In the genomic region with DNA sequence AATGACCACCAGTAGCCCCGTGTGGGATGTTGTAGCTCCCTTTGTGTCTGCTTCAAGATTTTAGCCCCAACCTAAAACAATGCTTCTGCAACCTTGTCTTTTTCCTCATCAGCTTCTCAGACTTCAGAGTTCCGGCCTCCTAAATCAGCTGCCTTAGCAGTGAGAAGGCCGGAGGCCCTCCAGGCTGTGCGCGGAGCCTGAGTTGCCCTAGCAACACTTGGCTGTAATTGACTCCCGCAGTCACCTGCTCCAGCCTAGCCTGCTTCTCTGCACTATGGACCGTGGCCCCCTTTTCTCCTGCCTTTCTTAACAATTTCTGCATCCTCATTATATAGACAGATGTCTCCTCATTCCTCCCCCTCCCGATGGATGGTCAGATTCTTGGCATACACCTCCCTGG, we compare ENCODE assay signal across 20 cellular contexts. TPM values are rescaled to one million over a fixed set of nuclear protein-coding genes. Genes with fewer than 3 reads are reported as not detected.
A peak's percentile ranks its signal among the peaks of the same experiment; 100 is the strongest.
DNase-seq lines count a peak whose midpoint lies in the region; ATAC-seq and TF ChIP-seq lines count a peak whose summit lies in the region.
"Had no signal": no experiment of that assay in that cellular context is flagged by ENCODE, and none has a peak within 500 bp of the region (broad histone marks: within the 10 kb centered on the region; RNA-seq: fewer than 3 reads in every experiment).

No MANE protein-coding gene starts in this region.

- 64% methylated on average over 8 of the region's 8 CpGs for WGBS in right cardiac atrium

- no peaks in the 10 kb centered on the region for H3K27me3 ChIP-seq in parathyroid adenoma (ENCODE audit: control insufficient read depth, insufficient read depth, low read length)
- H3K27me3 ChIP-seq in right cardiac atrium (ENCODE audit: control insufficient read depth, insufficient read depth), result no peaks in the 10 kb centered on the region
- H3K27me3 ChIP-seq: cardiac muscle cell, SJSA1 had no signal

- no peaks in the 10 kb centered on the region for H3K36me3 Mint-ChIP-seq in brain

- H3K4me2 ChIP-seq in parathyroid adenoma (ENCODE audit: low read length), result no peak overlapping the region
- H3K4me2 ChIP-seq: A549 had no signal

- H3K4me3 ChIP-seq in parathyroid adenoma (ENCODE audit: low read depth, low read length), result no peak overlapping the region
- H3K4me3 ChIP-seq in right cardiac atrium (ENCODE audit: low read length), result no peak overlapping the region
- H3K4me3 ChIP-seq: A549, cardiac muscle cell, heart right ventricle, SJSA1 had no signal

- H3K4me3 Mint-ChIP-seq in brain, result peak overlapping the region; percentile 17 to 78 (median 59)
- H3K4me3 Mint-ChIP-seq: activated T-helper 1 cell treated with anti-CD3 and anti-CD28 coated beads, Interleukin-12 subunit alpha, Interleukin-12 subunit beta, Interleukin-2, Interleukin-4 antibody, amounts not matched to agents 30 ng/mL and 10 ng/mL and 1 ng/mL, durations not matched to agents 14 hours and 24 hours and 36 hours; naive thymus-derived CD4-positive, alpha-beta T cell; stimulated activated naive CD8-positive, alpha-beta T cell treated with anti-CD3 and anti-CD28 coated beads, Interleukin-15, amount 100 ng/mL, for 72 hours had no signal

- no peaks in the 10 kb centered on the region for H3K36me3 ChIP-seq in parathyroid adenoma (ENCODE audit: control insufficient read depth, insufficient read depth, low read length)
- H3K36me3 ChIP-seq: cardiac muscle cell, heart right ventricle, SJSA1 had no signal

- peaks cover 24% of the 10 kb centered on the region for H3K4me1 Mint-ChIP-seq in brain

- intact Hi-C loops in right cardiac atrium (cut with DNase I), result no loop called here

- peak overlapping the region; percentile 22 for H2AFZ ChIP-seq in parathyroid adenoma

- H3K79me2 ChIP-seq in parathyroid adenoma, result no peaks in the 10 kb centered on the region

- no peaks in the 10 kb centered on the region for H3K27me3 Mint-ChIP-seq in brain
- H3K27me3 Mint-ChIP-seq: naive thymus-derived CD4-positive, alpha-beta T cell; stimulated activated naive CD8-positive, alpha-beta T cell treated with anti-CD3 and anti-CD28 coated beads, Interleukin-15, amount 100 ng/mL, for 72 hours had no signal

- H3K27ac ChIP-seq in parathyroid adenoma (no peak overlapping the region), right cardiac atrium (ENCODE audit: low read length) (no peak overlapping the region)
- H3K27ac ChIP-seq: A549, cardiac muscle cell, heart right ventricle, SJSA1 had no signal

- ATAC-seq in GM19324 (IDR thresholded peaks at IDR 0.05; ENCODE audit: low FRiP score, unreplicated experiment), result no peak
- no peak for ATAC-seq in right cardiac atrium
- no peak for ATAC-seq in GM18868 (IDR thresholded peaks at IDR 0.05; ENCODE audit: unreplicated experiment)
- ATAC-seq: A549; heart right ventricle; naive thymus-derived CD4-positive, alpha-beta T cell; PC-3; stimulated activated naive CD8-positive, alpha-beta T cell treated with anti-CD3 and anti-CD28 coated beads, Interleukin-15, amount 100 ng/mL, for 72 hours had no signal

- H3K9ac ChIP-seq in parathyroid adenoma, result no peak overlapping the region

- H3K9me3 ChIP-seq in parathyroid adenoma (ENCODE audit: control insufficient read depth, low read length) (no peaks in the 10 kb centered on the region), right cardiac atrium (ENCODE audit: control insufficient read depth, low read length) (no peaks in the 10 kb centered on the region)
- H3K9me3 ChIP-seq: A549, heart right ventricle, SJSA1 had no signal

- H3K9me3 Mint-ChIP-seq in brain, result peaks cover 0 to 7% (median 0%) of the 10 kb centered on the region in 5 experiments
- H3K9me3 Mint-ChIP-seq: activated T-helper 1 cell treated with anti-CD3 and anti-CD28 coated beads, Interleukin-12 subunit alpha, Interleukin-12 subunit beta, Interleukin-2, Interleukin-4 antibody, amounts not matched to agents 30 ng/mL and 10 ng/mL and 1 ng/mL, durations not matched to agents 14 hours and 24 hours and 36 hours; naive thymus-derived CD4-positive, alpha-beta T cell; stimulated activated naive CD8-positive, alpha-beta T cell treated with anti-CD3 and anti-CD28 coated beads, Interleukin-15, amount 100 ng/mL, for 72 hours had no signal

- peak overlapping the region; percentile 88 to 96 (median 92) for H3K27ac Mint-ChIP-seq in brain
- H3K27ac Mint-ChIP-seq: activated T-helper 1 cell treated with anti-CD3 and anti-CD28 coated beads, Interleukin-12 subunit alpha, Interleukin-12 subunit beta, Interleukin-2, Interleukin-4 antibody, amounts not matched to agents 30 ng/mL and 10 ng/mL and 1 ng/mL, durations not matched to agents 14 hours and 24 hours and 36 hours; naive thymus-derived CD4-positive, alpha-beta T cell; stimulated activated naive CD8-positive, alpha-beta T cell treated with anti-CD3 and anti-CD28 coated beads, Interleukin-15, amount 100 ng/mL, for 72 hours had no signal

- DNase-seq in NCI-H524 (lab: John Stamatoyannopoulos, UW) (peak; percentile 22 to 73), NCI-H524 treated with DMSO at 0.1 percent for 48 hours (lab: John Stamatoyannopoulos, UW) (no peak), NCI-H1930 (lab: John Stamatoyannopoulos, UW) (peak; percentile 6 to 25), right cardiac atrium (no peak)
- DNase-seq: activated CD8-positive, alpha-beta memory T cell treated with anti-CD3 and anti-CD28 coated beads for 24 hours; effector CD4-positive, alpha-beta T cell; heart right ventricle; mammary epithelial cell; naive thymus-derived CD4-positive, alpha-beta T cell; NCI-H2081 treated with DMSO at 0.1 percent for 48 hours; PC-3; stimulated activated naive CD8-positive, alpha-beta T cell treated with anti-CD3 and anti-CD28 coated beads, Interleukin-15, amount 100 ng/mL, for 72 hours had no signal

- no peak for TF ChIP-seq CTCF in brain (conservative IDR thresholded peaks at IDR 0.05)
- no peak for TF ChIP-seq CTCF in parathyroid adenoma (IDR thresholded peaks at IDR 0.05)

- no peaks in the 10 kb centered on the region for H3K4me1 ChIP-seq in parathyroid adenoma
- no peaks in the 10 kb centered on the region for H3K4me1 ChIP-seq in right cardiac atrium (ENCODE audit: control insufficient read depth, insufficient read depth, low read length)
- H3K4me1 ChIP-seq: A549, heart right ventricle, SJSA1 had no signal

RNA-seq across cellular contexts. Expression of a gene that starts 9.4 kb away (rescaled TPM):
- 105 TPM for polyA plus RNA-seq in brain (ENCODE audit: insufficient read depth, low read depth, low replicate concordance)
- total RNA-seq in right cardiac atrium, result 100 to 1,000 TPM; 109 to 159 (median 131) TPM
- 46.7 TPM for polyA plus RNA-seq in right cardiac atrium

Comparison
In these comparisons a context has a peak if more than half of its experiments do, and no peak if none do; other contexts are left out.
1. DNase-seq: peak in NCI-H524 (2 of 2) and NCI-H1930 (2 of 2); none in NCI-H524 treated with DMSO at 0.1 percent for 48 hours (single experiment) and right cardiac atrium (0 of 3).